ENCODE assay signal across 21 cellular contexts in the genomic region with DNA sequence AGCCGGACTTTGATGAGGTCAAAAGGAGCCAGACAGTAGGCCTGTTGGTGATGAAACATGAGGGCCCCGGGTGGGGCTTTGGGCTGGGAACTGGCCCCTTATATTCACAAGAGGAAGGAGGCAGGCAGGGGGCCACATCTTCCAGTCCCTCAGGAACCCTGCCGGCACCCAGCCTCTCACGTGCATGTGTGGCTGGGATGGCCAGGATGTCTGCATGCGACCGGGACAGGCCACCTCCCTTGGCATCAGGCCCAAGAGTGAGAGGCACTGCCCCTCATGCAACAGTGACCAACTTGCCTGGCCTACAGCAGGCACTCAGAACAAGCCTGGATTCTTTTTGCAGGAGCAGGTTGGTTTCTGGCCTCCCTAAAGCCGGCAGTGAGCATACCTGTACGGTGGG. TPM values are rescaled to one million over a fixed set of nuclear protein-coding genes. Genes with fewer than 3 reads are reported as not detected.
DNase-seq lines count a peak whose midpoint lies in the region; ATAC-seq, FAIRE-seq and TF ChIP-seq lines count a peak whose summit lies in the region.
"Had no signal": no experiment of that assay in that cellular context is flagged by ENCODE, and none has a peak within 500 bp of the region (broad histone marks: within the 10 kb centered on the region; RNA-seq: fewer than 3 reads in every experiment).

No MANE protein-coding gene starts in this region.

- H3K27me3 Mint-ChIP-seq in T-helper 17 cell (no peaks in the 10 kb centered on the region), nephron (ENCODE audit: low read depth) (peaks cover 10% of the 10 kb centered on the region)
- H3K27me3 Mint-ChIP-seq in activated naive CD8-positive, alpha-beta T cell treated with anti-CD3 and anti-CD28 coated beads for 36 hours, result no peaks in the 10 kb centered on the region

- TF ChIP-seq POLR2A in thyroid gland (IDR thresholded peaks at IDR 0.05), result no peak

- TF ChIP-seq EP300 in SK-N-SH (IDR thresholded peaks at IDR 0.05; ENCODE audit: borderline replicate concordance in 1 of 2, low read depth in 1 of 2, low read length in 1 of 2), result no peak

- no peak overlapping the region for H3K9ac ChIP-seq in SK-N-SH

- H3K27me3 ChIP-seq in SK-N-SH (ENCODE audit: insufficient read depth), result no peaks in the 10 kb centered on the region
- no peaks in the 10 kb centered on the region for H3K27me3 ChIP-seq in thyroid gland
- H3K27me3 ChIP-seq: SJCRH30 had no signal

- no peak overlapping the region for H3K4me3 ChIP-seq in SK-N-SH (ENCODE audit: low read depth in 2 of 2, low read length in 1 of 2)
- H3K4me3 ChIP-seq in thyroid gland (replicated peaks in 1 of 3), result no peak overlapping the region
- H3K4me3 ChIP-seq: SJCRH30 had no signal

- H3K4me1 ChIP-seq in SK-N-SH (ENCODE audit: control insufficient read depth in 1 of 2, insufficient read depth in 2 of 2, low read depth in 1 of 2, low read length in 1 of 2) (peaks cover 6 to 32% of the 10 kb centered on the region in 2 experiments; a peak in 2 of 4 replicates), thyroid gland (peaks cover 12 to 27% of the 10 kb centered on the region in 2 donors)

- POLR2A ChIA-PET in SK-N-SH (lab: Yijun Ruan, JAX), result no interaction called here

- H3K4me2 ChIP-seq in SK-N-SH, result no peak overlapping the region

- no peaks in the 10 kb centered on the region for H3K36me3 ChIP-seq in SK-N-SH (replicated peaks in 1 of 2; ENCODE audit: control insufficient read depth in 1 of 2, insufficient read depth in 2 of 2, low read length in 1 of 2)
- no peaks in the 10 kb centered on the region for H3K36me3 ChIP-seq in thyroid gland
- H3K36me3 ChIP-seq: SJCRH30 had no signal

- peaks cover 14% of the 10 kb centered on the region for H3F3A ChIP-seq in SK-N-SH (replicated peaks; ENCODE audit: insufficient read depth)

- DNase-seq in SK-N-SH, result peak; percentile 70
- DNase-seq in T-helper 17 cell, result no peak
- DNase-seq in thyroid gland, result peak; percentile 52 to 56
- no peak for DNase-seq in activated naive CD8-positive, alpha-beta T cell treated with anti-CD3 and anti-CD28 coated beads for 36 hours
- DNase-seq in urothelium cell line (ENCODE audit: low spot score), result no peak
- DNase-seq: DMS153, EL, H9, KBM-7, NCI-H1436, NCI-H2029, NCI-H2171, NCI-H446, NCI-H69, SJCRH30 had no signal

- H3K36me3 Mint-ChIP-seq in T-helper 17 cell (ENCODE audit: low read depth) (no peaks in the 10 kb centered on the region), nephron (ENCODE audit: low read depth) (no peaks in the 10 kb centered on the region)
- H3K36me3 Mint-ChIP-seq in activated naive CD8-positive, alpha-beta T cell treated with anti-CD3 and anti-CD28 coated beads for 36 hours, result no peaks in the 10 kb centered on the region

- ATAC-seq in SK-N-SH treated with all-trans-retinoic acid at 6 μM for 48 hours (no peak), T-helper 17 cell (no peak), HG02973 (IDR thresholded peaks at IDR 0.05; ENCODE audit: unreplicated experiment) (no peak)

- intact Hi-C loops in thyroid gland (cut with DNase I), result no loop called here

- H3K9me2 ChIP-seq in SK-N-SH, result no peaks in the 10 kb centered on the region

- WGBS in SK-N-SH (ENCODE audit: low lambda C conversion rate), result 77% methylated on average over 8 of the region's 8 CpGs
- 34 to 83% methylated on average over 3 to 8 of the region's 8 CpGs for WGBS in thyroid gland, 2 donors

- H3K4me3 Mint-ChIP-seq in T-helper 17 cell, result no peak overlapping the region
- no peak overlapping the region for H3K4me3 Mint-ChIP-seq in nephron
- no peak overlapping the region for H3K4me3 Mint-ChIP-seq in activated naive CD8-positive, alpha-beta T cell treated with anti-CD3 and anti-CD28 coated beads for 36 hours

- H3K27ac ChIP-seq in SK-N-SH (ENCODE audit: low read depth in 2 of 2, low read length in 1 of 2) (peak overlapping the region in 1 of 2 experiments; percentile 31; a peak in 1 of 4 replicates), thyroid gland (no peak overlapping the region)
- H3K27ac ChIP-seq: 22Rv1, HL-60, SJCRH30 had no signal

- H3K9me3 ChIP-seq in SK-N-SH, result no peaks in the 10 kb centered on the region
- H3K9me3 ChIP-seq in T-helper 17 cell (ENCODE audit: control insufficient read depth, low read length, poor library complexity, severe bottlenecking), result no peaks in the 10 kb centered on the region
- H3K9me3 ChIP-seq in thyroid gland, result no peaks in the 10 kb centered on the region
- H3K9me3 ChIP-seq: SJCRH30 had no signal

- TF ChIP-seq CTCF in SK-N-SH (IDR thresholded peaks at IDR 0.05) (no peak), nephron (IDR thresholded peaks at IDR 0.05; ENCODE audit: unreplicated experiment in 3 of 3) (no peak), thyroid gland (IDR thresholded peaks at IDR 0.05) (no peak)

- no peak for FAIRE-seq in urothelium cell line (lab: Jason Lieb, UNC)
- FAIRE-seq: HTR-8/SVneo had no signal

- no peaks in the 10 kb centered on the region for H3K9me3 Mint-ChIP-seq in nephron
- H3K9me3 Mint-ChIP-seq in activated naive CD8-positive, alpha-beta T cell treated with anti-CD3 and anti-CD28 coated beads for 36 hours, result no peaks in the 10 kb centered on the region
- H3K9me3 Mint-ChIP-seq: H9 had no signal

- H3K27ac Mint-ChIP-seq in T-helper 17 cell (peak overlapping the region; percentile 47), nephron (peak overlapping the region; percentile 75 to 97 (median 90))
- no peak overlapping the region for H3K27ac Mint-ChIP-seq in activated naive CD8-positive, alpha-beta T cell treated with anti-CD3 and anti-CD28 coated beads for 36 hours

- H3K4me1 Mint-ChIP-seq in T-helper 17 cell (peaks cover 5% of the 10 kb centered on the region), nephron (peaks cover 5% of the 10 kb centered on the region)
- H3K4me1 Mint-ChIP-seq in activated naive CD8-positive, alpha-beta T cell treated with anti-CD3 and anti-CD28 coated beads for 36 hours, result peaks cover 12% of the 10 kb centered on the region

- H4K20me1 ChIP-seq in SK-N-SH (ENCODE audit: insufficient read depth), result no peaks in the 10 kb centered on the region

- TF ChIP-seq RAD21 in SK-N-SH (IDR thresholded peaks at IDR 0.05; ENCODE audit: low read length), result no peak

- no peak overlapping the region for H2AFZ ChIP-seq in SK-N-SH (ENCODE audit: low read depth)

- CTCF ChIA-PET in SK-N-SH (lab: Yijun Ruan, JAX), result interaction anchor here (4.1 kb wide), 1 partner anchor 39 kb away, joined by 31 read pairs; no protein-coding TSS in a partner anchor

- peaks cover 14% of the 10 kb centered on the region for H3K79me2 ChIP-seq in SK-N-SH (ENCODE audit: insufficient read depth)

TF ChIP-seq in SK-N-SH, 30 proteins besides CTCF, POLR2A, EP300 and RAD21:
- TF ChIP-seq EZH2phosphoT487 (IDR thresholded peaks at IDR 0.05; ENCODE audit: borderline replicate concordance, low read depth) (no peak), MXI1 (IDR thresholded peaks at IDR 0.05; ENCODE audit: low read depth, low read length) (peak; percentile 82)

TF ChIP-seq in SK-N-SH treated with all-trans-retinoic acid at 6 μM for 48 hours, 23 proteins besides CTCF, POLR2A, EP300 and RAD21 (continues in another document):
- TF ChIP-seq, protein P1, sequence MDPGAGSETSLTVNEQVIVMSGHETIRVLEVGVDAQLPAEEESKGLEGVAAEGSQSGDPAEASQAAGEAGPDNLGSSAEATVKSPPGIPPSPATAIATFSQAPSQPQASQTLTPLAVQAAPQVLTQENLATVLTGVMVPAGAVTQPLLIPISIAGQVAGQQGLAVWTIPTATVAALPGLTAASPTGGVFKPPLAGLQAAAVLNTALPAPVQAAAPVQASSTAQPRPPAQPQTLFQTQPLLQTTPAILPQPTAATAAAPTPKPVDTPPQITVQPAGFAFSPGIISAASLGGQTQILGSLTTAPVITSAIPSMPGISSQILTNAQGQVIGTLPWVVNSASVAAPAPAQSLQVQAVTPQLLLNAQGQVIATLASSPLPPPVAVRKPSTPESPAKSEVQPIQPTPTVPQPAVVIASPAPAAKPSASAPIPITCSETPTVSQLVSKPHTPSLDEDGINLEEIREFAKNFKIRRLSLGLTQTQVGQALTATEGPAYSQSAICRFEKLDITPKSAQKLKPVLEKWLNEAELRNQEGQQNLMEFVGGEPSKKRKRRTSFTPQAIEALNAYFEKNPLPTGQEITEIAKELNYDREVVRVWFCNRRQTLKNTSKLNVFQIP (CRISPR knock-in tag; IDR thresholded peaks at IDR 0.05; ENCODE audit: borderline replicate concordance, low read depth), result no peak
- TF ChIP-seq OSR1 (CRISPR knock-in tag; IDR thresholded peaks at IDR 0.05), result no peak

RNA-seq across cellular contexts. Expression of gene SLC25A45, which starts 5.4 kb away (rescaled TPM):
- 3.1 and 3.6 TPM in 2 replicates for polyA plus RNA-seq in SK-N-SH (2012; rRNA removed)
- polyA plus RNA-seq in SK-N-SH (2012; cell fraction: cytosol; rRNA removed), result 1.2 and 1.8 TPM in 2 replicates
- 13.7 and 17.4 TPM in 2 replicates for polyA plus RNA-seq in SK-N-SH (2012; cell fraction: nucleus; rRNA removed)
- total RNA-seq in T-helper 17 cell (10 to 100 TPM; 57.7 to 61.6 TPM), thyroid gland (10 to 100 TPM; 13.0 to 28.0 (median 20.9) TPM)
- total RNA-seq in activated naive CD8-positive, alpha-beta T cell treated with anti-CD3 and anti-CD28 coated beads for 36 hours, result 10 to 100 TPM; 15.4 to 15.7 TPM

RNA-seq across cellular contexts. Expression of gene FRMD8, which starts 9.4 kb away (rescaled TPM):
- 17.4 and 19.0 TPM in 2 replicates for polyA plus RNA-seq in SK-N-SH (2012; rRNA removed)
- 8.0 and 14.0 TPM in 2 replicates for polyA plus RNA-seq in SK-N-SH (2012; cell fraction: cytosol; rRNA removed)
- polyA plus RNA-seq in SK-N-SH (2012; cell fraction: nucleus; rRNA removed), result 32.3 and 58.1 TPM in 2 replicates
- total RNA-seq in T-helper 17 cell (10 to 100 TPM; 29.2 to 37.5 TPM), thyroid gland (10 to 100 TPM; 22.5 to 44.9 (median 31.0) TPM)
- total RNA-seq in activated naive CD8-positive, alpha-beta T cell treated with anti-CD3 and anti-CD28 coated beads for 36 hours, result 10 to 100 TPM; 33.1 to 36.3 TPM

RNA-seq across cellular contexts. Expression of gene TIGD3, which starts 22.5 kb away (rescaled TPM):
- 0.34 and 0.41 TPM in 2 replicates for polyA plus RNA-seq in SK-N-SH (2012; rRNA removed)
- polyA plus RNA-seq in SK-N-SH (2012; cell fraction: cytosol; rRNA removed), result 0.19 and 0.41 TPM in 2 replicates
- 0.75 and 0.92 TPM in 2 replicates for polyA plus RNA-seq in SK-N-SH (2012; cell fraction: nucleus; rRNA removed)
- total RNA-seq in T-helper 17 cell (under 1 TPM; 0.21 to 0.45 TPM), thyroid gland (under 1 TPM in 1 of 4 donors, not detected in 3; 0.34 TPM)
- total RNA-seq in activated naive CD8-positive, alpha-beta T cell treated with anti-CD3 and anti-CD28 coated beads for 36 hours, result under 1 TPM; 0.49 to 0.54 TPM

RNA-seq across cellular contexts. Expression of gene DPF2, which starts 43.4 kb away (rescaled TPM):
- 29.6 and 44.9 TPM in 2 replicates for polyA plus RNA-seq in SK-N-SH (2012; rRNA removed)
- 32.6 and 36.7 TPM in 2 replicates for polyA plus RNA-seq in SK-N-SH (2012; cell fraction: cytosol; rRNA removed)
- polyA plus RNA-seq in SK-N-SH (2012; cell fraction: nucleus; rRNA removed), result 71.8 and 81.4 TPM in 2 replicates
- total RNA-seq in T-helper 17 cell (10 to 100 TPM; 49.1 to 62.6 TPM), thyroid gland (10 to 100 TPM; 45.0 to 52.7 (median 48.0) TPM)
- 10 to 100 TPM; 50.5 to 54.9 TPM for total RNA-seq in activated naive CD8-positive, alpha-beta T cell treated with anti-CD3 and anti-CD28 coated beads for 36 hours

RNA-seq across cellular contexts. Expression of gene NEAT1, which starts 45.6 kb away (rescaled TPM):
- polyA plus RNA-seq in SK-N-SH (2012; rRNA removed), result 435 and 479 TPM in 2 replicates
- polyA plus RNA-seq in SK-N-SH (2012; cell fraction: cytosol; rRNA removed), result 93.7 and 99.2 TPM in 2 replicates
- 3,897 and 4,476 TPM in 2 replicates for polyA plus RNA-seq in SK-N-SH (2012; cell fraction: nucleus; rRNA removed)
- total RNA-seq in T-helper 17 cell, result 100 to 1,000 TPM; 554 to 555 TPM
- total RNA-seq in thyroid gland, result 1,000 to 10,000 TPM in 1 of 4 donors, 100 to 1,000 TPM in 3; 195 to 1,623 (median 652) TPM
- total RNA-seq in activated naive CD8-positive, alpha-beta T cell treated with anti-CD3 and anti-CD28 coated beads for 36 hours, result 100 to 1,000 TPM; 136 to 155 TPM

Comparison
In these comparisons a context has a peak if more than half of its experiments do, and no peak if none do; other contexts are left out.
1. DNase-seq: peak in SK-N-SH (single experiment) and thyroid gland (2 of 2); none in T-helper 17 cell (0 of 3), activated naive CD8-positive, alpha-beta T cell treated with anti-CD3 and anti-CD28 coated beads for 36 hours (single experiment) and urothelium cell line (single experiment).